Comparison of ENCODE assay signal across 1 cellular context in the genomic region with DNA sequence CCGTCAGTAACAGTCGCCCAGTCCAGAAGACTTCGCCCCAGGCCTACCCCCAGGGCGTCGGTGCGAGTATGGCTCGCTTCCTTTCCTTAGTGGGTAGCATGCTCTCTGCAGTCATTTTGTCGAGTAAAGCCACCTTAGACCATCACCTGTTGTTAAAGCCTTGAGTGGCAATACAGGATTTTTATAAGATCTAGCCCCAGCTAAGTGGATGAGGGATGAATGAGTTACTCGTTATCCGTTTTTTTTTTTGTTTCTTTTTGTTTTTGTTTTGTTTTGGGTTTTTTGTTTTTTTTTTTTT.
TF ChIP-seq lines count a peak whose summit lies in the region.

No MANE protein-coding gene starts in this region.

TF ChIP-seq in HepG2, 621 proteins besides CTCF, POLR2A, EP300 and RAD21 (continues in another document):
- TF ChIP-seq ZSCAN12 (CRISPR knock-in tag; IDR thresholded peaks at IDR 0.05), result 0 out of 2 replicates have a peak, but pooled peaks have one; percentile 27
- TF ChIP-seq, protein P1, sequence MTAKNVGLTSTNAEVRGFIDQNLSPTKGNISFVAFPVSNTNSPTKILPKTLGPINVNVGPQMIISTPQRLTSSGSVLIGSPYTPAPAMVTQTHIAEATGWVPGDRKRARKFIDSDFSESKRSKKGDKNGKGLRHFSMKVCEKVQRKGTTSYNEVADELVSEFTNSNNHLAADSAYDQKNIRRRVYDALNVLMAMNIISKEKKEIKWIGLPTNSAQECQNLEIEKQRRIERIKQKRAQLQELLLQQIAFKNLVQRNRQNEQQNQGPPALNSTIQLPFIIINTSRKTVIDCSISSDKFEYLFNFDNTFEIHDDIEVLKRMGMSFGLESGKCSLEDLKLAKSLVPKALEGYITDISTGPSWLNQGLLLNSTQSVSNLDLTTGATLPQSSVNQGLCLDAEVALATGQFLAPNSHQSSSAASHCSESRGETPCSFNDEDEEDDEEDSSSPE (CRISPR knock-in tag; IDR thresholded peaks at IDR 0.05), result 0 out of 2 replicates have a peak, but pooled peaks have one; percentile 7
- TF ChIP-seq, protein P2, sequence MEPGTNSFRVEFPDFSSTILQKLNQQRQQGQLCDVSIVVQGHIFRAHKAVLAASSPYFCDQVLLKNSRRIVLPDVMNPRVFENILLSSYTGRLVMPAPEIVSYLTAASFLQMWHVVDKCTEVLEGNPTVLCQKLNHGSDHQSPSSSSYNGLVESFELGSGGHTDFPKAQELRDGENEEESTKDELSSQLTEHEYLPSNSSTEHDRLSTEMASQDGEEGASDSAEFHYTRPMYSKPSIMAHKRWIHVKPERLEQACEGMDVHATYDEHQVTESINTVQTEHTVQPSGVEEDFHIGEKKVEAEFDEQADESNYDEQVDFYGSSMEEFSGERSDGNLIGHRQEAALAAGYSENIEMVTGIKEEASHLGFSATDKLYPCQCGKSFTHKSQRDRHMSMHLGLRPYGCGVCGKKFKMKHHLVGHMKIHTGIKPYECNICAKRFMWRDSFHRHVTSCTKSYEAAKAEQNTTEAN (CRISPR knock-in tag; conservative IDR thresholded peaks at IDR 0.05), result 0 out of 2 replicates have a peak, but pooled peaks have one; percentile 8
- TF ChIP-seq, protein P3, sequence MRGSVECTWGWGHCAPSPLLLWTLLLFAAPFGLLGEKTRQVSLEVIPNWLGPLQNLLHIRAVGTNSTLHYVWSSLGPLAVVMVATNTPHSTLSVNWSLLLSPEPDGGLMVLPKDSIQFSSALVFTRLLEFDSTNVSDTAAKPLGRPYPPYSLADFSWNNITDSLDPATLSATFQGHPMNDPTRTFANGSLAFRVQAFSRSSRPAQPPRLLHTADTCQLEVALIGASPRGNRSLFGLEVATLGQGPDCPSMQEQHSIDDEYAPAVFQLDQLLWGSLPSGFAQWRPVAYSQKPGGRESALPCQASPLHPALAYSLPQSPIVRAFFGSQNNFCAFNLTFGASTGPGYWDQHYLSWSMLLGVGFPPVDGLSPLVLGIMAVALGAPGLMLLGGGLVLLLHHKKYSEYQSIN (CRISPR knock-in tag; IDR thresholded peaks at IDR 0.05; ENCODE audit: borderline replicate concordance), result no peak
- TF ChIP-seq, protein P4, sequence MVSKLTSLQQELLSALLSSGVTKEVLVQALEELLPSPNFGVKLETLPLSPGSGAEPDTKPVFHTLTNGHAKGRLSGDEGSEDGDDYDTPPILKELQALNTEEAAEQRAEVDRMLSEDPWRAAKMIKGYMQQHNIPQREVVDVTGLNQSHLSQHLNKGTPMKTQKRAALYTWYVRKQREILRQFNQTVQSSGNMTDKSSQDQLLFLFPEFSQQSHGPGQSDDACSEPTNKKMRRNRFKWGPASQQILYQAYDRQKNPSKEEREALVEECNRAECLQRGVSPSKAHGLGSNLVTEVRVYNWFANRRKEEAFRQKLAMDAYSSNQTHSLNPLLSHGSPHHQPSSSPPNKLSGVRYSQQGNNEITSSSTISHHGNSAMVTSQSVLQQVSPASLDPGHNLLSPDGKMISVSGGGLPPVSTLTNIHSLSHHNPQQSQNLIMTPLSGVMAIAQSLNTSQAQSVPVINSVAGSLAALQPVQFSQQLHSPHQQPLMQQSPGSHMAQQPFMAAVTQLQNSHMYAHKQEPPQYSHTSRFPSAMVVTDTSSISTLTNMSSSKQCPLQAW (CRISPR knock-in tag; IDR thresholded peaks at IDR 0.05), result 0 out of 2 replicates have a peak, but pooled peaks have one; percentile 30
- TF ChIP-seq ZNF33B (CRISPR knock-in tag; IDR thresholded peaks at IDR 0.05), result 0 out of 2 replicates have a peak, but pooled peaks have one; percentile 7
- TF ChIP-seq KAT8 (CRISPR knock-in tag; IDR thresholded peaks at IDR 0.05), result peak; percentile 29; the same call in 1 of the 2 replicates
- 0 out of 2 replicates have a peak, but pooled peaks have one; percentile 4 for TF ChIP-seq ZNF629 (CRISPR knock-in tag; conservative IDR thresholded peaks at IDR 0.05)
- TF ChIP-seq ZNF556 (CRISPR knock-in tag; IDR thresholded peaks at IDR 0.05; ENCODE audit: borderline replicate concordance), result peak; percentile 75; the same call in 1 of the 2 replicates
- no peak; the same call in 1 of the 2 replicates for TF ChIP-seq RARG (CRISPR knock-in tag; IDR thresholded peaks at IDR 0.05; ENCODE audit: low read depth)
- no peak for TF ChIP-seq ZFP36L2 (CRISPR knock-in tag; IDR thresholded peaks at IDR 0.05)
- TF ChIP-seq ZNF430 (CRISPR knock-in tag; IDR thresholded peaks at IDR 0.05), result peak; percentile 3; the same call in 1 of the 2 replicates
- TF ChIP-seq, protein P5, sequence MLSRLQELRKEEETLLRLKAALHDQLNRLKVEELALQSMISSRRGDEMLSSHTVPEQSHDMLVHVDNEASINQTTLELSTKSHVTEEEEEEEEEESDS (CRISPR knock-in tag; IDR thresholded peaks at IDR 0.05; ENCODE audit: borderline replicate concordance), result no peak
- TF ChIP-seq NFKB2 (CRISPR knock-in tag; IDR thresholded peaks at IDR 0.05; ENCODE audit: borderline replicate concordance), result peak; percentile 73; the same call in 1 of the 2 replicates
- TF ChIP-seq, protein P6, sequence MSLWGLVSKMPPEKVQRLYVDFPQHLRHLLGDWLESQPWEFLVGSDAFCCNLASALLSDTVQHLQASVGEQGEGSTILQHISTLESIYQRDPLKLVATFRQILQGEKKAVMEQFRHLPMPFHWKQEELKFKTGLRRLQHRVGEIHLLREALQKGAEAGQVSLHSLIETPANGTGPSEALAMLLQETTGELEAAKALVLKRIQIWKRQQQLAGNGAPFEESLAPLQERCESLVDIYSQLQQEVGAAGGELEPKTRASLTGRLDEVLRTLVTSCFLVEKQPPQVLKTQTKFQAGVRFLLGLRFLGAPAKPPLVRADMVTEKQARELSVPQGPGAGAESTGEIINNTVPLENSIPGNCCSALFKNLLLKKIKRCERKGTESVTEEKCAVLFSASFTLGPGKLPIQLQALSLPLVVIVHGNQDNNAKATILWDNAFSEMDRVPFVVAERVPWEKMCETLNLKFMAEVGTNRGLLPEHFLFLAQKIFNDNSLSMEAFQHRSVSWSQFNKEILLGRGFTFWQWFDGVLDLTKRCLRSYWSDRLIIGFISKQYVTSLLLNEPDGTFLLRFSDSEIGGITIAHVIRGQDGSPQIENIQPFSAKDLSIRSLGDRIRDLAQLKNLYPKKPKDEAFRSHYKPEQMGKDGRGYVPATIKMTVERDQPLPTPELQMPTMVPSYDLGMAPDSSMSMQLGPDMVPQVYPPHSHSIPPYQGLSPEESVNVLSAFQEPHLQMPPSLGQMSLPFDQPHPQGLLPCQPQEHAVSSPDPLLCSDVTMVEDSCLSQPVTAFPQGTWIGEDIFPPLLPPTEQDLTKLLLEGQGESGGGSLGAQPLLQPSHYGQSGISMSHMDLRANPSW (CRISPR knock-in tag; IDR thresholded peaks at IDR 0.05; ENCODE audit: borderline replicate concordance), result no peak
- TF ChIP-seq SIN3B (IDR thresholded peaks at IDR 0.05; ENCODE audit: low read length), result no peak
- peak; percentile 47; the same call in 1 of the 2 replicates for TF ChIP-seq ZMYM4 (CRISPR knock-in tag; IDR thresholded peaks at IDR 0.05)
- no peak for TF ChIP-seq ZNF230 (CRISPR knock-in tag; IDR thresholded peaks at IDR 0.05)
- TF ChIP-seq ZNF619 (CRISPR knock-in tag; IDR thresholded peaks at IDR 0.05), result peak; percentile 75; the same call in 1 of the 2 replicates
- TF ChIP-seq, protein P7, sequence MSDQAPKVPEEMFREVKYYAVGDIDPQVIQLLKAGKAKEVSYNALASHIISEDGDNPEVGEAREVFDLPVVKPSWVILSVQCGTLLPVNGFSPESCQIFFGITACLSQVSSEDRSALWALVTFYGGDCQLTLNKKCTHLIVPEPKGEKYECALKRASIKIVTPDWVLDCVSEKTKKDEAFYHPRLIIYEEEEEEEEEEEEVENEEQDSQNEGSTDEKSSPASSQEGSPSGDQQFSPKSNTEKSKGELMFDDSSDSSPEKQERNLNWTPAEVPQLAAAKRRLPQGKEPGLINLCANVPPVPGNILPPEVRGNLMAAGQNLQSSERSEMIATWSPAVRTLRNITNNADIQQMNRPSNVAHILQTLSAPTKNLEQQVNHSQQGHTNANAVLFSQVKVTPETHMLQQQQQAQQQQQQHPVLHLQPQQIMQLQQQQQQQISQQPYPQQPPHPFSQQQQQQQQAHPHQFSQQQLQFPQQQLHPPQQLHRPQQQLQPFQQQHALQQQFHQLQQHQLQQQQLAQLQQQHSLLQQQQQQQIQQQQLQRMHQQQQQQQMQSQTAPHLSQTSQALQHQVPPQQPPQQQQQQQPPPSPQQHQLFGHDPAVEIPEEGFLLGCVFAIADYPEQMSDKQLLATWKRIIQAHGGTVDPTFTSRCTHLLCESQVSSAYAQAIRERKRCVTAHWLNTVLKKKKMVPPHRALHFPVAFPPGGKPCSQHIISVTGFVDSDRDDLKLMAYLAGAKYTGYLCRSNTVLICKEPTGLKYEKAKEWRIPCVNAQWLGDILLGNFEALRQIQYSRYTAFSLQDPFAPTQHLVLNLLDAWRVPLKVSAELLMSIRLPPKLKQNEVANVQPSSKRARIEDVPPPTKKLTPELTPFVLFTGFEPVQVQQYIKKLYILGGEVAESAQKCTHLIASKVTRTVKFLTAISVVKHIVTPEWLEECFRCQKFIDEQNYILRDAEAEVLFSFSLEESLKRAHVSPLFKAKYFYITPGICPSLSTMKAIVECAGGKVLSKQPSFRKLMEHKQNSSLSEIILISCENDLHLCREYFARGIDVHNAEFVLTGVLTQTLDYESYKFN (CRISPR knock-in tag; conservative IDR thresholded peaks at IDR 0.05), result 0 out of 2 replicates have a peak, but pooled peaks have one; percentile 26
- no peak for TF ChIP-seq LCORL (IDR thresholded peaks at IDR 0.05)
- TF ChIP-seq LCORL (CRISPR knock-in tag; IDR thresholded peaks at IDR 0.05), result no peak
- no peak for TF ChIP-seq NBN (conservative IDR thresholded peaks at IDR 0.05)
- no peak for TF ChIP-seq ADNP (CRISPR knock-in tag; IDR thresholded peaks at IDR 0.05)
- peak; percentile 45 for TF ChIP-seq TEAD3 (CRISPR knock-in tag; optimal IDR thresholded peaks at IDR 0.05; ENCODE audit: borderline replicate concordance)
- TF ChIP-seq ZNF329 (CRISPR knock-in tag; IDR thresholded peaks at IDR 0.05; ENCODE audit: low read depth), result no peak; the same call in 1 of the 2 replicates
- TF ChIP-seq ZNF569 (CRISPR knock-in tag; IDR thresholded peaks at IDR 0.05; ENCODE audit: borderline replicate concordance), result no peak
- TF ChIP-seq, protein P8, sequence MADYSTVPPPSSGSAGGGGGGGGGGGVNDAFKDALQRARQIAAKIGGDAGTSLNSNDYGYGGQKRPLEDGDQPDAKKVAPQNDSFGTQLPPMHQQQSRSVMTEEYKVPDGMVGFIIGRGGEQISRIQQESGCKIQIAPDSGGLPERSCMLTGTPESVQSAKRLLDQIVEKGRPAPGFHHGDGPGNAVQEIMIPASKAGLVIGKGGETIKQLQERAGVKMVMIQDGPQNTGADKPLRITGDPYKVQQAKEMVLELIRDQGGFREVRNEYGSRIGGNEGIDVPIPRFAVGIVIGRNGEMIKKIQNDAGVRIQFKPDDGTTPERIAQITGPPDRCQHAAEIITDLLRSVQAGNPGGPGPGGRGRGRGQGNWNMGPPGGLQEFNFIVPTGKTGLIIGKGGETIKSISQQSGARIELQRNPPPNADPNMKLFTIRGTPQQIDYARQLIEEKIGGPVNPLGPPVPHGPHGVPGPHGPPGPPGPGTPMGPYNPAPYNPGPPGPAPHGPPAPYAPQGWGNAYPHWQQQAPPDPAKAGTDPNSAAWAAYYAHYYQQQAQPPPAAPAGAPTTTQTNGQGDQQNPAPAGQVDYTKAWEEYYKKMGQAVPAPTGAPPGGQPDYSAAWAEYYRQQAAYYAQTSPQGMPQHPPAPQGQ (CRISPR knock-in tag; IDR thresholded peaks at IDR 0.05; ENCODE audit: borderline replicate concordance), result no peak
- peak; percentile 34; the same call in 1 of the 2 replicates for TF ChIP-seq SALL1 (CRISPR knock-in tag; IDR thresholded peaks at IDR 0.05)
- TF ChIP-seq ZNF709 (CRISPR knock-in tag; IDR thresholded peaks at IDR 0.05), result 0 out of 2 replicates have a peak, but pooled peaks have one; percentile 3
- no peak for TF ChIP-seq PRMT3 (CRISPR knock-in tag; IDR thresholded peaks at IDR 0.05; ENCODE audit: borderline replicate concordance, low read depth)
- TF ChIP-seq, protein P9, sequence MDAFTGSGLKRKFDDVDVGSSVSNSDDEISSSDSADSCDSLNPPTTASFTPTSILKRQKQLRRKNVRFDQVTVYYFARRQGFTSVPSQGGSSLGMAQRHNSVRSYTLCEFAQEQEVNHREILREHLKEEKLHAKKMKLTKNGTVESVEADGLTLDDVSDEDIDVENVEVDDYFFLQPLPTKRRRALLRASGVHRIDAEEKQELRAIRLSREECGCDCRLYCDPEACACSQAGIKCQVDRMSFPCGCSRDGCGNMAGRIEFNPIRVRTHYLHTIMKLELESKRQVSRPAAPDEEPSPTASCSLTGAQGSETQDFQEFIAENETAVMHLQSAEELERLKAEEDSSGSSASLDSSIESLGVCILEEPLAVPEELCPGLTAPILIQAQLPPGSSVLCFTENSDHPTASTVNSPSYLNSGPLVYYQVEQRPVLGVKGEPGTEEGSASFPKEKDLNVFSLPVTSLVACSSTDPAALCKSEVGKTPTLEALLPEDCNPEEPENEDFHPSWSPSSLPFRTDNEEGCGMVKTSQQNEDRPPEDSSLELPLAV (CRISPR knock-in tag; conservative IDR thresholded peaks at IDR 0.05; ENCODE audit: low read depth), result no peak
- no peak for TF ChIP-seq POLR2AphosphoS2 (IDR thresholded peaks at IDR 0.05; ENCODE audit: low read depth, low read length)
- no peak; the same call in 1 of the 2 replicates for TF ChIP-seq ZNF484 (CRISPR knock-in tag; IDR thresholded peaks at IDR 0.05; ENCODE audit: borderline replicate concordance, low read depth)
- 0 out of 2 replicates have a peak, but pooled peaks have one; percentile 23 for TF ChIP-seq ZNF160 (CRISPR knock-in tag; IDR thresholded peaks at IDR 0.05)
- TF ChIP-seq, protein P10, sequence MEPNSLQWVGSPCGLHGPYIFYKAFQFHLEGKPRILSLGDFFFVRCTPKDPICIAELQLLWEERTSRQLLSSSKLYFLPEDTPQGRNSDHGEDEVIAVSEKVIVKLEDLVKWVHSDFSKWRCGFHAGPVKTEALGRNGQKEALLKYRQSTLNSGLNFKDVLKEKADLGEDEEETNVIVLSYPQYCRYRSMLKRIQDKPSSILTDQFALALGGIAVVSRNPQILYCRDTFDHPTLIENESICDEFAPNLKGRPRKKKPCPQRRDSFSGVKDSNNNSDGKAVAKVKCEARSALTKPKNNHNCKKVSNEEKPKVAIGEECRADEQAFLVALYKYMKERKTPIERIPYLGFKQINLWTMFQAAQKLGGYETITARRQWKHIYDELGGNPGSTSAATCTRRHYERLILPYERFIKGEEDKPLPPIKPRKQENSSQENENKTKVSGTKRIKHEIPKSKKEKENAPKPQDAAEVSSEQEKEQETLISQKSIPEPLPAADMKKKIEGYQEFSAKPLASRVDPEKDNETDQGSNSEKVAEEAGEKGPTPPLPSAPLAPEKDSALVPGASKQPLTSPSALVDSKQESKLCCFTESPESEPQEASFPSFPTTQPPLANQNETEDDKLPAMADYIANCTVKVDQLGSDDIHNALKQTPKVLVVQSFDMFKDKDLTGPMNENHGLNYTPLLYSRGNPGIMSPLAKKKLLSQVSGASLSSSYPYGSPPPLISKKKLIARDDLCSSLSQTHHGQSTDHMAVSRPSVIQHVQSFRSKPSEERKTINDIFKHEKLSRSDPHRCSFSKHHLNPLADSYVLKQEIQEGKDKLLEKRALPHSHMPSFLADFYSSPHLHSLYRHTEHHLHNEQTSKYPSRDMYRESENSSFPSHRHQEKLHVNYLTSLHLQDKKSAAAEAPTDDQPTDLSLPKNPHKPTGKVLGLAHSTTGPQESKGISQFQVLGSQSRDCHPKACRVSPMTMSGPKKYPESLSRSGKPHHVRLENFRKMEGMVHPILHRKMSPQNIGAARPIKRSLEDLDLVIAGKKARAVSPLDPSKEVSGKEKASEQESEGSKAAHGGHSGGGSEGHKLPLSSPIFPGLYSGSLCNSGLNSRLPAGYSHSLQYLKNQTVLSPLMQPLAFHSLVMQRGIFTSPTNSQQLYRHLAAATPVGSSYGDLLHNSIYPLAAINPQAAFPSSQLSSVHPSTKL (CRISPR knock-in tag; IDR thresholded peaks at IDR 0.05), result no peak; the same call in 1 of the 2 replicates
